In genomic region chr2:95043300-95043786, GRCh38 we compare ENCODE assay signal across 8 cellular contexts. TPM values are rescaled to one million over a fixed set of nuclear protein-coding genes. Genes with fewer than 3 reads are reported as not detected.
DNase-seq lines count a peak whose midpoint lies in the region; ATAC-seq, FAIRE-seq and TF ChIP-seq lines count a peak whose summit lies in the region.

No MANE protein-coding gene starts in this region.

- no peak overlapping the region for H3K4me3 Mint-ChIP-seq in activated T-cell treated with anti-CD3 and anti-CD28 coated beads, Interleukin-2, amount 50 U/mL, for 4 hours
- no peak overlapping the region for H3K4me3 Mint-ChIP-seq in MCF 10A (ENCODE audit: unreplicated experiment)
- H3K4me3 Mint-ChIP-seq in progenitor cell of endocrine pancreas (ENCODE audit: low read depth): no peak overlapping the region

- no peak overlapping the region for H3K27ac Mint-ChIP-seq in MCF 10A (ENCODE audit: low read depth, unreplicated experiment)
- no peak overlapping the region for H3K27ac Mint-ChIP-seq in progenitor cell of endocrine pancreas

- CTCF ChIA-PET in MCF 10A (lab: Yijun Ruan, JAX): interaction anchor here (0.7 to 2.5 kb wide), 6 partner anchors 12 to 35 kb away, joined by 3 to 14 read pairs (median 4); no protein-coding TSS in a partner anchor

- ATAC-seq in activated T-cell treated with anti-CD3 and anti-CD28 coated beads, Interleukin-2, amount 50 U/mL, for 4 hours: peak; percentile 11 to 39

- DNase-seq in activated T-cell treated with anti-CD3 and anti-CD28 coated beads, Interleukin-2, amount 50 U/mL, for 4 hours: no peak
- no peak for DNase-seq in activated T-cell treated with anti-CD3 and anti-CD28 coated beads, Interleukin-2, amount 50 U/mL, for 1 hour
- peak; percentile 53 for DNase-seq in NCI-H1105 (lab: John Stamatoyannopoulos, UW)
- DNase-seq in MCF 10A (ENCODE audit: unreplicated experiment): peak; percentile 75
- peak; percentile 58 for DNase-seq in left kidney (ENCODE audit: low read depth, low spot score)
- peak; percentile 93 for DNase-seq in urothelium cell line (ENCODE audit: low spot score)
- DNase-seq in progenitor cell of endocrine pancreas (ENCODE audit: low spot score, unreplicated experiment): no peak
- DNase-seq in KBM-7: no peak

- FAIRE-seq in urothelium cell line (lab: Jason Lieb, UNC): peak; percentile 30

- POLR2A ChIA-PET in MCF 10A (lab: Yijun Ruan, JAX): interaction anchor here (1.1 to 1.3 kb wide), 2 partner anchors 9 to 12 kb away, joined by 3 read pairs; no protein-coding TSS in a partner anchor

- peaks cover 14% of the 10 kb centered on the region for H3K9me3 Mint-ChIP-seq in activated T-cell treated with anti-CD3 and anti-CD28 coated beads, Interleukin-2, amount 50 U/mL, for 4 hours
- H3K9me3 Mint-ChIP-seq in MCF 10A (ENCODE audit: unreplicated experiment): peaks cover 12% of the 10 kb centered on the region
- H3K9me3 Mint-ChIP-seq in progenitor cell of endocrine pancreas (ENCODE audit: low read depth): peaks cover 7% of the 10 kb centered on the region

- intact Hi-C loops in MCF 10A (cut with micrococcal nuclease): no loop called here

- TF ChIP-seq CTCF in MCF 10A (IDR thresholded peaks at IDR 0.05; ENCODE audit: unreplicated experiment) (no peak), progenitor cell of endocrine pancreas (IDR thresholded peaks at IDR 0.05; ENCODE audit: unreplicated experiment) (no peak)

- no peaks in the 10 kb centered on the region for H3K27me3 Mint-ChIP-seq in activated T-cell treated with anti-CD3 and anti-CD28 coated beads, Interleukin-2, amount 50 U/mL, for 4 hours (ENCODE audit: low read depth)
- peaks cover 26% of the 10 kb centered on the region for H3K27me3 Mint-ChIP-seq in MCF 10A (ENCODE audit: insufficient read depth, unreplicated experiment)
- peaks cover 27% of the 10 kb centered on the region for H3K27me3 Mint-ChIP-seq in progenitor cell of endocrine pancreas

- in situ Hi-C loops in KBM-7 (cut with MboI; ENCODE audit: low pct_unique_long_range_greater_than_20kb, low sequenced_read_pairs): no loop called here

- peaks cover 9% of the 10 kb centered on the region for H3K36me3 Mint-ChIP-seq in activated T-cell treated with anti-CD3 and anti-CD28 coated beads, Interleukin-2, amount 50 U/mL, for 4 hours (ENCODE audit: insufficient read depth)
- H3K36me3 Mint-ChIP-seq in MCF 10A (ENCODE audit: insufficient read depth, unreplicated experiment) (no peaks in the 10 kb centered on the region), progenitor cell of endocrine pancreas (ENCODE audit: insufficient read depth) (no peaks in the 10 kb centered on the region)

- peaks cover 66% of the 10 kb centered on the region for H3K4me1 Mint-ChIP-seq in activated T-cell treated with anti-CD3 and anti-CD28 coated beads, Interleukin-2, amount 50 U/mL, for 4 hours (ENCODE audit: low read depth)
- H3K4me1 Mint-ChIP-seq in MCF 10A (ENCODE audit: insufficient read depth, unreplicated experiment) (peaks cover 11% of the 10 kb centered on the region), progenitor cell of endocrine pancreas (ENCODE audit: low read depth) (no peaks in the 10 kb centered on the region)

- BruUV-seq in MCF 10A (replicated peaks; lab: Mats Ljungman, UMichigan): no TSS peak

RNA-seq across cellular contexts. Expression of gene MAL, which starts 17.8 kb away (rescaled TPM):
- 1 to 10 TPM; 5.6 to 6.1 (median 6.1) TPM for total RNA-seq in activated T-cell treated with anti-CD3 and anti-CD28 coated beads, Interleukin-2, amount 50 U/mL, for 4 hours
- total RNA-seq in MCF 10A (2022) (not detected in 2 replicates), progenitor cell of endocrine pancreas (not detected in 2 replicates)

Comparison
In these comparisons a context has a peak if more than half of its experiments do, and no peak if none do; other contexts are left out.
1. DNase-seq: peak in NCI-H1105 (single experiment), MCF 10A (single experiment), left kidney (single experiment) and urothelium cell line (single experiment); none in activated T-cell treated with anti-CD3 and anti-CD28 coated beads, Interleukin-2, amount 50 U/mL, for 4 hours (single experiment), activated T-cell treated with anti-CD3 and anti-CD28 coated beads, Interleukin-2, amount 50 U/mL, for 1 hour (single experiment), progenitor cell of endocrine pancreas (single experiment) and KBM-7 (single experiment).